Comparison of ENCODE assay signal across 1 cellular context in genomic region chr14:100486025-100486828, GRCh38.
TF ChIP-seq lines count a peak whose summit lies in the region.

No MANE protein-coding gene starts in this region.

TF ChIP-seq in WTC11, 78 proteins besides CTCF, POLR2A, EP300 and RAD21 (continued from another document):
- TF ChIP-seq ZNF425 (CRISPR knock-in tag; conservative IDR thresholded peaks at IDR 0.05) (no peak), SP1 (CRISPR knock-in tag; conservative IDR thresholded peaks at IDR 0.05) (no peak), CBFB (CRISPR knock-in tag; IDR thresholded peaks at IDR 0.05; ENCODE audit: low read depth) (no peak), CREM (CRISPR knock-in tag; IDR thresholded peaks at IDR 0.05) (peak; percentile 73), ATF6 (CRISPR knock-in tag; IDR thresholded peaks at IDR 0.05) (no peak), FOXK1 (CRISPR knock-in tag; IDR thresholded peaks at IDR 0.05) (peak; percentile 67; the same call in 1 of the 2 replicates)
TF ChIP-seq in WTC11: peak in this region for 24.
